In genomic region chrX:92280347-92280746, GRCh38 we compare ENCODE assay signal across 7 cellular contexts.
DNase-seq lines count a peak whose midpoint lies in the region; ATAC-seq, FAIRE-seq and TF ChIP-seq lines count a peak whose summit lies in the region.
"Not testable (repeated sequence)": the region's sequence is repeated elsewhere in the genome, so short reads cannot be mapped to it uniquely, and the experiment has no call there.

No MANE protein-coding gene starts in this region.

- H3K27me3 ChIP-seq in pancreas = not testable (repeated sequence)

- peak; percentile 57 for FAIRE-seq in A204.1 (lab: Jason Lieb, UNC)
- FAIRE-seq in A549 (lab: Jason Lieb, UNC) = not testable (repeated sequence)
- peak; percentile 37 for FAIRE-seq in G401.6 (lab: Jason Lieb, UNC)
- FAIRE-seq in colon (lab: Jason Lieb, UNC) = peak; percentile 94
- FAIRE-seq in kidney (lab: Jason Lieb, UNC) = peak; percentile 69
- FAIRE-seq in pancreas (lab: Jason Lieb, UNC) = peak; percentile 88

- not testable (repeated sequence) for ATAC-seq in A549, pancreas

- POLR2A ChIA-PET in A549 (lab: Yijun Ruan, JAX); HEK293 (lab: Yijun Ruan, JAX): not testable (repeated sequence)

- TF ChIP-seq POLR2A in A549 (IDR thresholded peaks at IDR 0.05; ENCODE audit: low read length) = not testable (repeated sequence)

- not testable (repeated sequence) for H3K9ac ChIP-seq in kidney (ENCODE audit: low read length in 2 of 2)

- not testable (repeated sequence) for TF ChIP-seq RAD21 in A549 (conservative IDR thresholded peaks at IDR 0.05 in 1 of 2, IDR thresholded peaks at IDR 0.05 in 1 of 2)

- H3K4me1 ChIP-seq in A549; HEK293 (ENCODE audit: control insufficient read depth, insufficient read depth, low read length); kidney (ENCODE audit: control insufficient read depth in 1 of 2, insufficient read depth in 1 of 2, low read depth in 1 of 2, low read length in 2 of 2); pancreas: not testable (repeated sequence)

- H3K9me3 ChIP-seq in A549; HEK293 (ENCODE audit: control insufficient read depth, insufficient read depth, low read depth, low read length); kidney (ENCODE audit: control insufficient read depth in 1 of 2, low read length in 2 of 2); pancreas: not testable (repeated sequence)

- intact Hi-C loops in kidney (cut with DNase I); pancreas (cut with DNase I): not testable (repeated sequence)

- CTCF ChIA-PET in A549 (lab: Yijun Ruan, JAX); HEK293 (lab: Yijun Ruan, JAX): not testable (repeated sequence)

- not testable (repeated sequence) for DNase-seq in A549 (ENCODE audit: low read depth in 1 of 2, low spot score in 1 of 2); kidney; pancreas

- not testable (repeated sequence) for H3K4me3 ChIP-seq in A549; HEK293 (ENCODE audit: low read depth, low read length); kidney (ENCODE audit: low read length in 2 of 2); pancreas

- TF ChIP-seq CTCF in A549 (IDR thresholded peaks at IDR 0.05); HEK293 (tag by site-specific recombination; IDR thresholded peaks at IDR 0.05); kidney (IDR thresholded peaks at IDR 0.05; ENCODE audit: borderline replicate concordance, extremely low read depth, insufficient read depth); pancreas (IDR thresholded peaks at IDR 0.05): not testable (repeated sequence)

- WGBS in A549 (ENCODE audit: missing lambda C conversion rate) = 40% methylated on average over 2 of the region's 2 CpGs
- WGBS in pancreas, 2 donors = 90% methylated on average over 2 of the region's 2 CpGs

- not testable (repeated sequence) for H3K4me2 ChIP-seq in A549

- H3K36me3 ChIP-seq in HEK293 (ENCODE audit: control insufficient read depth in 2 of 2, insufficient read depth in 1 of 2, low read length in 2 of 2); kidney (ENCODE audit: control insufficient read depth in 1 of 2, insufficient read depth in 2 of 2, low read length in 2 of 2); pancreas: not testable (repeated sequence)

- not testable (repeated sequence) for TF ChIP-seq EP300 in A549 (IDR thresholded peaks at IDR 0.05)

- H3K27ac ChIP-seq in A549; HEK293 (ENCODE audit: extremely low read depth, low read depth, low read length); kidney (ENCODE audit: low read depth in 2 of 2, low read length in 2 of 2); pancreas: not testable (repeated sequence)

TF ChIP-seq in A549, 52 proteins besides CTCF, POLR2A, EP300 and RAD21:
- peak; percentile 32; the same call in 1 of the 2 replicates for TF ChIP-seq ZC3H11A (IDR thresholded peaks at IDR 0.05)

TF ChIP-seq in HEK293, 187 proteins besides CTCF, POLR2A, EP300 and RAD21:
- peak; percentile 70 for TF ChIP-seq ZBTB11 (tag by site-specific recombination; conservative IDR thresholded peaks at IDR 0.05; ENCODE audit: low read depth)
- peak; percentile 57; the same call in 1 of the 2 replicates for TF ChIP-seq ZNF518A (tag by site-specific recombination; conservative IDR thresholded peaks at IDR 0.05; ENCODE audit: low read depth)
- 0 out of 2 replicates have a peak, but pooled peaks have one; percentile 19 for TF ChIP-seq ZNF654 (tag by site-specific recombination; IDR thresholded peaks at IDR 0.05; ENCODE audit: low read depth)
- 0 out of 2 replicates have a peak, but pooled peaks have one; percentile 58 for TF ChIP-seq ZNF202 (tag by site-specific recombination; IDR thresholded peaks at IDR 0.05; ENCODE audit: borderline replicate concordance)
- peak; percentile 77 for TF ChIP-seq ZNF555 (tag by site-specific recombination; conservative IDR thresholded peaks at IDR 0.05)
- TF ChIP-seq ZNF426 (tag by site-specific recombination; IDR thresholded peaks at IDR 0.05) = peak; percentile 78
- TF ChIP-seq ZNF140 (tag by site-specific recombination; IDR thresholded peaks at IDR 0.05) = peak; percentile 49; the same call in 1 of the 2 replicates
- peak; percentile 39; the same call in 1 of the 2 replicates for TF ChIP-seq ZNF623 (tag by site-specific recombination; IDR thresholded peaks at IDR 0.05)
- TF ChIP-seq ZNF510 (tag by site-specific recombination; IDR thresholded peaks at IDR 0.05; ENCODE audit: insufficient replicate concordance) = peak; percentile 34
- TF ChIP-seq ZNF394 (tag by site-specific recombination; IDR thresholded peaks at IDR 0.05; ENCODE audit: borderline replicate concordance) = peak; percentile 50; the same call in 1 of the 2 replicates
- TF ChIP-seq ZBTB8A (tag by site-specific recombination; IDR thresholded peaks at IDR 0.05) = peak; percentile 37; the same call in 1 of the 2 replicates
- TF ChIP-seq ZNF433 (tag by site-specific recombination; IDR thresholded peaks at IDR 0.05; ENCODE audit: low read depth) = peak; percentile 59
- TF ChIP-seq ZNF354C (tag by site-specific recombination; IDR thresholded peaks at IDR 0.05; ENCODE audit: borderline replicate concordance, low read depth) = 0 out of 2 replicates have a peak, but pooled peaks have one; percentile 20
